ENCODE assay signal across 12 cellular contexts in the genomic region with DNA sequence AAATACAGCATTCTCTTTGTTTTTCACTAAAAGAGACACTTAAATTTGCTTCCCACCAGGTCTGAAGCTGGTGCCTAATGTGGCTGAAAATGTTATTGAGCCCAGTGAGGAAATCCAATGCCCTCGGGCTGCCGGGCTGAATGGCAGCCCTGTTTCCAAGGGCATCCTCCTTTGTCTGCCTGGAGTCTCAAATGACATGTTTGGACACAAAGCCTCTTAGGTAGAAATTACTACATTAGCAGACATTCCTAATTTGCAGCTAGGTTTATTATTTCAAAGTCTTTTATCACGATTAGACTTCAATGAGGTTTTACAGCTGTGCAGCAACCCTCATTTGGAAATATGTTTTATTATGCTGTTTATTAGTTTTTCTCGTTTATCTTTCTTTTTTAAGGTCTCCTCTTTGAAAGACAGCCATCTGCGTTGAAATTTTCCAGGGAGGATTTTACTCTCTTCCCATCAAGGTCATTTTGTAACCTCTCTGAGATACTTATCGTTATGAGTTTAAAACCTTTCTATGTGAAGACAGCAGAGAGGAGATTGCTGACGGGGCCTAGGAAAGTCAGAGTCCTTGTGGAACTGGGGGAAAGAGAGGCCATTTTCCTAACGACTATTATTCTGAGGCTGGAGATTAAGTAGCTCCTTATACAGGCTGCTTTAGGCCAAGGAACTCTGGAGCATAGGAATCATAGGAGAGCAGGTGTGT. TPM values are rescaled to one million over a fixed set of nuclear protein-coding genes. Genes with fewer than 3 reads are reported as not detected.
DNase-seq lines count a peak whose midpoint lies in the region; ATAC-seq, FAIRE-seq and TF ChIP-seq lines count a peak whose summit lies in the region.
"Had no signal": no experiment of that assay in that cellular context is flagged by ENCODE, and none has a peak within 500 bp of the region (broad histone marks: within the 10 kb centered on the region; RNA-seq: fewer than 3 reads in every experiment).

No MANE protein-coding gene starts in this region.

- no peaks in the 10 kb centered on the region for H3K27me3 Mint-ChIP-seq in neural crest cell (ENCODE audit: low read depth)
- peaks cover 7% of the 10 kb centered on the region for H3K27me3 Mint-ChIP-seq in activated CD4-positive, alpha-beta memory T cell treated with anti-CD3 and anti-CD28 coated beads, Interleukin-2, amount 10 ng/mL, durations not matched to agents 7 days and 5 days
- H3K27me3 Mint-ChIP-seq: B cell had no signal

- in situ Hi-C loops in SK-MEL-5 (cut with HindIII; ENCODE audit: low pct_unique_long_range_greater_than_20kb, low sequenced_read_pairs) = no loop called here
- in situ Hi-C loops in HepG2 (cut with HindIII; ENCODE audit: extremely low pct_ligation_motif_present, low pct_unique_long_range_greater_than_20kb) = no loop called here

- H3K36me3 ChIP-seq in HepG2 (replicated peaks in 1 of 2; ENCODE audit: control insufficient read depth in 1 of 2, insufficient read depth in 2 of 2, low read length in 2 of 2) = no peaks in the 10 kb centered on the region
- H3K36me3 ChIP-seq: pancreas had no signal

- peaks cover 56% of the 10 kb centered on the region for H3K4me1 Mint-ChIP-seq in neural crest cell
- H3K4me1 Mint-ChIP-seq in activated CD4-positive, alpha-beta memory T cell treated with anti-CD3 and anti-CD28 coated beads, Interleukin-2, amount 10 ng/mL, durations not matched to agents 7 days and 5 days = peaks cover 8% of the 10 kb centered on the region

- no peaks in the 10 kb centered on the region for H3K4me1 ChIP-seq in HepG2 (ENCODE audit: insufficient read depth, low read length)
- H3K4me1 ChIP-seq: pancreas had no signal

- TF ChIP-seq POLR2A in HepG2 (IDR thresholded peaks at IDR 0.05; ENCODE audit: insufficient read depth in 1 of 2, low read depth in 2 of 2, low read length in 2 of 2) = no peak

- H3K27ac ChIP-seq in HepG2 (ENCODE audit: extremely low read length, insufficient read depth, low read length) = no peak overlapping the region
- H3K27ac ChIP-seq: pancreas had no signal

- H3K27ac Mint-ChIP-seq in neural crest cell (ENCODE audit: unreplicated experiment) = peak overlapping the region; percentile 99
- no peak overlapping the region for H3K27ac Mint-ChIP-seq in activated CD4-positive, alpha-beta memory T cell treated with anti-CD3 and anti-CD28 coated beads, Interleukin-2, amount 10 ng/mL, durations not matched to agents 7 days and 5 days
- H3K27ac Mint-ChIP-seq: B cell had no signal

- BruUV-seq in HepG2 (replicated peaks; lab: Mats Ljungman, UMichigan) = no TSS peak

- POLR2A ChIA-PET in HepG2 (lab: Yijun Ruan, JAX) = no interaction called here
- POLR2A ChIA-PET in activated CD4-positive, alpha-beta memory T cell treated with anti-CD3 and anti-CD28 coated beads, Interleukin-2, amount 10 ng/mL, durations not matched to agents 7 days and 5 days (lab: Charles Lee) = no interaction called here

- TF ChIP-seq EP300 in HepG2 (IDR thresholded peaks at IDR 0.05; ENCODE audit: low read depth in 2 of 2, low read length in 2 of 2) = no peak
- no peak for TF ChIP-seq EP300 in HepG2 (CRISPR knock-in tag; IDR thresholded peaks at IDR 0.05; ENCODE audit: borderline replicate concordance)

- no peak overlapping the region for H2AFZ ChIP-seq in HepG2 (ENCODE audit: low read length)

- CTCF ChIA-PET in HepG2 (lab: Yijun Ruan, JAX; ENCODE audit: low intra/inter-chr PET ratio, low total read pairs) = no interaction called here
- CTCF ChIA-PET in activated CD4-positive, alpha-beta memory T cell treated with anti-CD3 and anti-CD28 coated beads, Interleukin-2, amount 10 ng/mL, durations not matched to agents 7 days and 5 days (lab: Charles Lee) = no interaction called here

- no peaks in the 10 kb centered on the region for H3K79me2 ChIP-seq in HepG2 (ENCODE audit: insufficient read depth, low read length)

- H4K20me1 ChIP-seq in HepG2 (ENCODE audit: insufficient read depth, low read length) = no peaks in the 10 kb centered on the region

- H3K4me2 ChIP-seq in HepG2 (ENCODE audit: low read depth, low read length) = no peak overlapping the region

- ATAC-seq in HepG2 (no peak), GM21825 (IDR thresholded peaks at IDR 0.05; ENCODE audit: unreplicated experiment) (no peak)
- ATAC-seq: left colon, pancreas had no signal

- peak; percentile 21 for DNase-seq in Daoy (ENCODE audit: low read depth)
- peak; percentile 77 to 79 for DNase-seq in NCI-H1930 (lab: John Stamatoyannopoulos, UW)
- peak; percentile 93 for DNase-seq in SK-MEL-5 (ENCODE audit: low read depth, low spot score)
- peak; percentile 50 for DNase-seq in neural crest cell (ENCODE audit: low read depth, low spot score)
- DNase-seq in HepG2 (ENCODE audit: low spot score) = no peak
- no peak for DNase-seq in activated CD4-positive, alpha-beta memory T cell treated with anti-CD3 and anti-CD28 coated beads, Interleukin-2, amount 10 ng/mL, durations not matched to agents 7 days and 5 days
- no peak for DNase-seq in MV-4-11 (lab: John Stamatoyannopoulos, UW)
- DNase-seq: activated CD4-positive, alpha-beta T cell treated with anti-CD3 and anti-CD28 coated beads for 1 hour; left colon; pancreas had no signal

- no peak overlapping the region for H3K9ac ChIP-seq in HepG2 (ENCODE audit: insufficient read depth, low read depth, low read length)

- H3K9me3 ChIP-seq in HepG2 (ENCODE audit: low read length) = no peaks in the 10 kb centered on the region
- H3K9me3 ChIP-seq: pancreas had no signal

- intact Hi-C loops in HepG2 (cut with micrococcal nuclease; ENCODE audit: unreplicated experiment) = no loop called here

- H3K4me3 ChIP-seq in HepG2 (replicated peaks in 1 of 3; ENCODE audit: insufficient read depth in 1 of 3, low read depth in 2 of 3, low read length in 3 of 3) = no peak overlapping the region
- H3K4me3 ChIP-seq: pancreas had no signal

- TF ChIP-seq RAD21 in HepG2 (CRISPR knock-in tag; IDR thresholded peaks at IDR 0.05) = no peak

- TF ChIP-seq CTCF in neural crest cell (conservative IDR thresholded peaks at IDR 0.05) (no peak), HepG2 (CRISPR knock-in tag; IDR thresholded peaks at IDR 0.05) (no peak)

- WGBS in HepG2 (ENCODE audit: low lambda C conversion rate) = 17% methylated on average over 8 of the region's 8 CpGs

- H3K36me3 Mint-ChIP-seq in neural crest cell (ENCODE audit: low read depth) = no peaks in the 10 kb centered on the region
- no peaks in the 10 kb centered on the region for H3K36me3 Mint-ChIP-seq in activated CD4-positive, alpha-beta memory T cell treated with anti-CD3 and anti-CD28 coated beads, Interleukin-2, amount 10 ng/mL, durations not matched to agents 7 days and 5 days (ENCODE audit: low read depth)

- peak overlapping the region; percentile 72 for H3K4me3 Mint-ChIP-seq in neural crest cell
- no peak overlapping the region for H3K4me3 Mint-ChIP-seq in activated CD4-positive, alpha-beta memory T cell treated with anti-CD3 and anti-CD28 coated beads, Interleukin-2, amount 10 ng/mL, durations not matched to agents 7 days and 5 days
- H3K4me3 Mint-ChIP-seq: B cell had no signal

- peaks cover 4% of the 10 kb centered on the region for H3K9me3 Mint-ChIP-seq in neural crest cell
- H3K9me3 Mint-ChIP-seq in activated CD4-positive, alpha-beta memory T cell treated with anti-CD3 and anti-CD28 coated beads, Interleukin-2, amount 10 ng/mL, durations not matched to agents 7 days and 5 days = no peaks in the 10 kb centered on the region

- no peak for FAIRE-seq in HepG2 (lab: Jason Lieb, UNC)
- FAIRE-seq: pancreas had no signal

- H3K27me3 ChIP-seq in HepG2 (ENCODE audit: control insufficient read depth in 1 of 2, insufficient read depth in 2 of 2, low read length in 2 of 2) = peaks cover 0 to 18% of the 10 kb centered on the region in 2 experiments; a peak in 3 of 5 replicates
- H3K27me3 ChIP-seq: pancreas had no signal

TF ChIP-seq in HepG2, 621 proteins besides CTCF, POLR2A, EP300 and RAD21 (continues in another document):
- no peak for TF ChIP-seq ZNF674 (CRISPR knock-in tag; IDR thresholded peaks at IDR 0.05; ENCODE audit: low read depth)

RNA-seq across cellular contexts. Expression of a gene that starts 59.0 kb away (rescaled TPM):
- total RNA-seq in Daoy (2014; rRNA removed; shearing (Covaris generic)) = 16.6 and 20.8 TPM in 2 replicates
- total RNA-seq in SK-MEL-5 (2014; rRNA removed; shearing (Covaris generic)) = 7.3 and 10.8 TPM in 2 replicates
- polyA plus RNA-seq in SK-MEL-5 (2015; cell fraction: cytosol; rRNA removed) = 15.7 and 34.6 TPM in 2 replicates
- 38.8 and 44.7 TPM in 2 replicates for polyA plus RNA-seq in SK-MEL-5 (2015; cell fraction: nucleus; rRNA removed)
- total RNA-seq in neural crest cell (171 and 180 TPM in 2 replicates), HepG2 (2016; rRNA removed; fragmentation: Illumina TruSeq; extraction: Trizol) (not detected in 2 replicates)
- not detected in 2 replicates for total RNA-seq in HepG2 (2016; cell fraction: cytosol; rRNA removed; fragmentation: Illumina TruSeq; extraction: Trizol; ENCODE audit: low read depth)
- total RNA-seq in HepG2 (2016; cell fraction: insoluble cytoplasmic fraction; rRNA removed; fragmentation: Illumina TruSeq; extraction: Trizol) = not detected in 2 replicates
- total RNA-seq in HepG2 (2016; cell fraction: membrane; rRNA removed; fragmentation: Illumina TruSeq; extraction: Trizol) = not detected in 2 replicates
- total RNA-seq in HepG2 (2016; cell fraction: nucleus; rRNA removed; fragmentation: Illumina TruSeq; extraction: Trizol) = not detected in 2 replicates
- polyA plus RNA-seq in HepG2 (2011; rRNA removed) = not detected in 2 replicates
- 0.04 TPM in 1 of 2 replicates, not detected in the other for polyA plus RNA-seq in HepG2 (2011; cell fraction: cytosol; rRNA removed)
- not detected in 2 replicates for polyA plus RNA-seq in HepG2 (2011; cell fraction: nucleus; rRNA removed)
- polyA plus RNA-seq in HepG2 (2012) = not detected in 2 replicates
- not detected in 2 replicates for polyA plus RNA-seq in HepG2 (2016; cell fraction: cytosol; fragmentation: Illumina TruSeq; extraction: Trizol; ENCODE audit: low read depth)
- not detected in 2 replicates for polyA plus RNA-seq in HepG2 (2016; cell fraction: insoluble cytoplasmic fraction; fragmentation: Illumina TruSeq; extraction: Trizol; ENCODE audit: low read depth)
- polyA plus RNA-seq in HepG2 (2016; cell fraction: membrane; fragmentation: Illumina TruSeq; extraction: Trizol; ENCODE audit: low read depth) = not detected in 2 replicates
- not detected in 2 replicates for polyA plus RNA-seq in HepG2 (2016; cell fraction: nucleus; fragmentation: Illumina TruSeq; extraction: Trizol; ENCODE audit: insufficient read depth, low read depth)
- 62.5 TPM in 1 of 2 replicates, not detected in the other for polyA minus RNA-seq in HepG2 (2011; rRNA and poly(A)+ RNA removed; ENCODE audit: low replicate concordance)
- 1.1 TPM in 1 of 2 replicates, not detected in the other for polyA minus RNA-seq in HepG2 (2011; cell fraction: cytosol; rRNA and poly(A)+ RNA removed)
- not detected in 2 replicates for polyA minus RNA-seq in HepG2 (2011; cell fraction: nucleus; rRNA and poly(A)+ RNA removed)
- 1 to 10 TPM; 3.4 to 4.2 TPM for total RNA-seq in activated CD4-positive, alpha-beta memory T cell treated with anti-CD3 and anti-CD28 coated beads, Interleukin-2, amount 10 ng/mL, durations not matched to agents 7 days and 5 days

Comparison
In these comparisons a context has a peak if more than half of its experiments do, and no peak if none do; other contexts are left out.
1. DNase-seq: peak in Daoy (single experiment), NCI-H1930 (2 of 2), SK-MEL-5 (single experiment) and neural crest cell (single experiment); none in HepG2 (single experiment), activated CD4-positive, alpha-beta memory T cell treated with anti-CD3 and anti-CD28 coated beads, Interleukin-2, amount 10 ng/mL, durations not matched to agents 7 days and 5 days (single experiment) and MV-4-11 (single experiment).